Comparison of ENCODE assay signal across 8 cellular contexts in genomic region chr17:7249830-7250229, GRCh38. TPM values are rescaled to one million over a fixed set of nuclear protein-coding genes. Genes with fewer than 3 reads are reported as not detected.
DNase-seq lines count a peak whose midpoint lies in the region; ATAC-seq and TF ChIP-seq lines count a peak whose summit lies in the region.

No MANE protein-coding gene starts in this region.

- no peaks in the 10 kb centered on the region for H3K9me3 ChIP-seq in CD8-positive, alpha-beta T cell (ENCODE audit: low read length)

- peaks cover 50% of the 10 kb centered on the region for H3K4me1 Mint-ChIP-seq in CD8-positive, alpha-beta T cell (ENCODE audit: low read depth)
- H3K4me1 Mint-ChIP-seq in neural crest cell = peaks cover 41% of the 10 kb centered on the region

- peaks cover under 1% of the 10 kb centered on the region for H3K36me3 ChIP-seq in CD8-positive, alpha-beta T cell (ENCODE audit: insufficient read depth, low read length)

- intact Hi-C loops in CD8-positive, alpha-beta T cell (cut with DNase I, micrococcal nuclease) = loop anchor here (5.0 kb wide), 3 partner anchors 213 to 997 kb away; partner anchors contain the start of genes CTC1 (in 1 of the 2), PFAS (in 1 of the 2), SLC16A13 (in 1 of the 2) and TP53 (in 1 of the 2)

- POLR2A ChIA-PET in CD8-positive, alpha-beta T cell (lab: Charles Lee) = interaction anchor here (2.9 kb wide), 1 partner anchor 8 kb away, joined by 16 read pairs; the partner anchor contains the start of gene GABARAP

- no peak for TF ChIP-seq CTCF in CD8-positive, alpha-beta T cell (IDR thresholded peaks at IDR 0.05)
- TF ChIP-seq CTCF in coronary artery (IDR thresholded peaks at IDR 0.05) (no peak), neural crest cell (conservative IDR thresholded peaks at IDR 0.05) (no peak)

- DNase-seq in CD8-positive, alpha-beta T cell = no peak
- DNase-seq in MV-4-11 (lab: John Stamatoyannopoulos, UW) (peak; percentile 59), coronary artery (ENCODE audit: low spot score) (no peak), neural crest cell (ENCODE audit: low read depth, low spot score) (no peak), Ammon's horn (ENCODE audit: low spot score) (no peak)

- H3K4me3 ChIP-seq in CD8-positive, alpha-beta T cell (ENCODE audit: low read depth, low read length) = no peak overlapping the region
- peak overlapping the region; percentile 95 for H3K4me3 ChIP-seq in coronary artery

- H3K9me3 Mint-ChIP-seq in CD8-positive, alpha-beta T cell = no peaks in the 10 kb centered on the region
- no peaks in the 10 kb centered on the region for H3K9me3 Mint-ChIP-seq in neural crest cell

- H3K27ac Mint-ChIP-seq in CD8-positive, alpha-beta T cell = peak overlapping the region; percentile 96
- peak overlapping the region; percentile 75 for H3K27ac Mint-ChIP-seq in neural crest cell (ENCODE audit: unreplicated experiment)

- H3K27ac ChIP-seq in CD8-positive, alpha-beta T cell (ENCODE audit: low read depth, low read length) = no peak overlapping the region
- H3K27ac ChIP-seq in coronary artery = no peak overlapping the region

- no peaks in the 10 kb centered on the region for H3K27me3 Mint-ChIP-seq in CD8-positive, alpha-beta T cell (ENCODE audit: low read depth)
- H3K27me3 Mint-ChIP-seq in neural crest cell (ENCODE audit: low read depth) = peaks cover 3% of the 10 kb centered on the region

- peaks cover 31% of the 10 kb centered on the region for H3K4me1 ChIP-seq in CD8-positive, alpha-beta T cell (ENCODE audit: insufficient read depth, low read length)

- peaks cover 45% of the 10 kb centered on the region for H3K36me3 Mint-ChIP-seq in CD8-positive, alpha-beta T cell
- H3K36me3 Mint-ChIP-seq in neural crest cell (ENCODE audit: low read depth) = peaks cover 19% of the 10 kb centered on the region

- no peaks in the 10 kb centered on the region for H3K27me3 ChIP-seq in CD8-positive, alpha-beta T cell (ENCODE audit: insufficient read depth, low read length)

- ATAC-seq in CD8-positive, alpha-beta T cell = no peak
- ATAC-seq in esophagus mucosa = no peak
- ATAC-seq in HG02588 (IDR thresholded peaks at IDR 0.05; ENCODE audit: unreplicated experiment) = no peak
- no peak for ATAC-seq in HG02571 (IDR thresholded peaks at IDR 0.05; ENCODE audit: unreplicated experiment)

- CTCF ChIA-PET in CD8-positive, alpha-beta T cell (lab: Charles Lee) = interaction anchor here (0.6 kb wide), 1 partner anchor 46 kb away, joined by 3 read pairs; no protein-coding TSS in a partner anchor

- H3K4me3 Mint-ChIP-seq in CD8-positive, alpha-beta T cell = peak overlapping the region; percentile 92
- H3K4me3 Mint-ChIP-seq in neural crest cell = peak overlapping the region; percentile 99

RNA-seq across cellular contexts. Expression of gene CTDNEP1, which starts 1.7 kb away (rescaled TPM):
- 10 to 100 TPM; 77.8 to 95.6 TPM for total RNA-seq in CD8-positive, alpha-beta T cell
- total RNA-seq in neural crest cell (179 and 182 TPM in 2 replicates), esophagus mucosa (87.6 TPM)

RNA-seq across cellular contexts. Expression of gene ELP5, which starts 2.2 kb away (rescaled TPM):
- 10 to 100 TPM; 38.9 to 39.0 TPM for total RNA-seq in CD8-positive, alpha-beta T cell
- total RNA-seq in neural crest cell = 74.4 and 77.4 TPM in 2 replicates
- 40.3 TPM for total RNA-seq in esophagus mucosa

RNA-seq across cellular contexts. Expression of gene GABARAP, which starts 7.6 kb away (rescaled TPM):
- 100 to 1,000 TPM; 165 to 173 TPM for total RNA-seq in CD8-positive, alpha-beta T cell
- 470 and 479 TPM in 2 replicates for total RNA-seq in neural crest cell
- total RNA-seq in esophagus mucosa = 268 TPM

RNA-seq across cellular contexts. Expression of gene PHF23, which starts 10.6 kb away (rescaled TPM):
- 1 to 10 TPM; 2.8 to 3.1 TPM for total RNA-seq in CD8-positive, alpha-beta T cell
- total RNA-seq in neural crest cell (72.7 and 75.2 TPM in 2 replicates), esophagus mucosa (33.6 TPM)

RNA-seq across cellular contexts. Expression of gene CLDN7, which starts 12.4 kb away (rescaled TPM):
- 1 to 10 TPM; 4.1 to 4.5 TPM for total RNA-seq in CD8-positive, alpha-beta T cell
- not detected in 2 replicates for total RNA-seq in neural crest cell
- 279 TPM for total RNA-seq in esophagus mucosa
